ENCODE assay signal across 1 cellular context in the genomic region with DNA sequence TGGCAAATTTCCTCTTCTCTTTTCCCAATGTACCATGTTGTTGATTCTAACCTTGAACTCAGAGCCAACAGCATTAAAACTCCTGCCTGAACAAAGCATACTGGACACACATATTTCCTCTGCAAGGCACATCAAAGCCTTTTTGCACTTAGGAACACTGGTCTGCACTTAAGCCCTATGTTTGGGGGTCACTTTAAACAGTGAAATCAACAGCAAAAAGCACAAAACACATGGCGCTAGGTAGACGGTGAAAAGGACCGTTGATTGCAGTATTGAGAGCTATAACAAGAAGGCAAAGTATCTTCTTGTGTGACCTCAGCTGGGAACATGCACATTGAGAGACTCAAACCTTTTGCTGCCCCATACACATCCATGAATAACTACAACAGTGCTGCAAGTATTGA.
TF ChIP-seq lines count a peak whose summit lies in the region.

No MANE protein-coding gene starts in this region.

TF ChIP-seq in HepG2, 621 proteins besides CTCF, POLR2A, EP300 and RAD21 (continued from another document and continues in another):
- TF ChIP-seq, protein P1, sequence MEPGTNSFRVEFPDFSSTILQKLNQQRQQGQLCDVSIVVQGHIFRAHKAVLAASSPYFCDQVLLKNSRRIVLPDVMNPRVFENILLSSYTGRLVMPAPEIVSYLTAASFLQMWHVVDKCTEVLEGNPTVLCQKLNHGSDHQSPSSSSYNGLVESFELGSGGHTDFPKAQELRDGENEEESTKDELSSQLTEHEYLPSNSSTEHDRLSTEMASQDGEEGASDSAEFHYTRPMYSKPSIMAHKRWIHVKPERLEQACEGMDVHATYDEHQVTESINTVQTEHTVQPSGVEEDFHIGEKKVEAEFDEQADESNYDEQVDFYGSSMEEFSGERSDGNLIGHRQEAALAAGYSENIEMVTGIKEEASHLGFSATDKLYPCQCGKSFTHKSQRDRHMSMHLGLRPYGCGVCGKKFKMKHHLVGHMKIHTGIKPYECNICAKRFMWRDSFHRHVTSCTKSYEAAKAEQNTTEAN (CRISPR knock-in tag; conservative IDR thresholded peaks at IDR 0.05): peak; percentile 94
- TF ChIP-seq KAT2B (IDR thresholded peaks at IDR 0.05; ENCODE audit: borderline replicate concordance, low read depth, low read length): no peak
- no peak for TF ChIP-seq ZNF773 (CRISPR knock-in tag; IDR thresholded peaks at IDR 0.05; ENCODE audit: borderline replicate concordance)
- TF ChIP-seq JUNB (CRISPR knock-in tag; IDR thresholded peaks at IDR 0.05; ENCODE audit: borderline replicate concordance): no peak
- TF ChIP-seq, protein P2, sequence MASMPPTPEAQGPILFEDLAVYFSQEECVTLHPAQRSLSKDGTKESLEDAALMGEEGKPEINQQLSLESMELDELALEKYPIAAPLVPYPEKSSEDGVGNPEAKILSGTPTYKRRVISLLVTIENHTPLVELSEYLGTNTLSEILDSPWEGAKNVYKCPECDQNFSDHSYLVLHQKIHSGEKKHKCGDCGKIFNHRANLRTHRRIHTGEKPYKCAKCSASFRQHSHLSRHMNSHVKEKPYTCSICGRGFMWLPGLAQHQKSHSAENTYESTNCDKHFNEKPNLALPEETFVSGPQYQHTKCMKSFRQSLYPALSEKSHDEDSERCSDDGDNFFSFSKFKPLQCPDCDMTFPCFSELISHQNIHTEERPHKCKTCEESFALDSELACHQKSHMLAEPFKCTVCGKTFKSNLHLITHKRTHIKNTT (CRISPR knock-in tag; IDR thresholded peaks at IDR 0.05): no peak
- peak; percentile 60; the same call in 1 of the 2 replicates for TF ChIP-seq YEATS4 (CRISPR knock-in tag; IDR thresholded peaks at IDR 0.05; ENCODE audit: borderline replicate concordance)
- no peak for TF ChIP-seq ZNF605 (CRISPR knock-in tag; IDR thresholded peaks at IDR 0.05)
- TF ChIP-seq ZNF383 (CRISPR knock-in tag; IDR thresholded peaks at IDR 0.05; ENCODE audit: borderline replicate concordance): no peak
- 0 out of 2 replicates have a peak, but pooled peaks have one; percentile 11 for TF ChIP-seq ZNF772 (CRISPR knock-in tag; IDR thresholded peaks at IDR 0.05)
- no peak for TF ChIP-seq MAZ (IDR thresholded peaks at IDR 0.05; ENCODE audit: borderline replicate concordance, low read depth, low read length)
- no peak for TF ChIP-seq MAZ (CRISPR knock-in tag; IDR thresholded peaks at IDR 0.05; ENCODE audit: low read depth)
- TF ChIP-seq LCORL (IDR thresholded peaks at IDR 0.05): peak; percentile 75
- TF ChIP-seq LCORL (CRISPR knock-in tag; IDR thresholded peaks at IDR 0.05): peak; percentile 95
- no peak for TF ChIP-seq ZFY (CRISPR knock-in tag; IDR thresholded peaks at IDR 0.05)
- no peak for TF ChIP-seq NFYB (CRISPR knock-in tag; IDR thresholded peaks at IDR 0.05)
- TF ChIP-seq SMAD1 (CRISPR knock-in tag; IDR thresholded peaks at IDR 0.05; ENCODE audit: borderline replicate concordance, low read depth): no peak
- TF ChIP-seq THYN1 (CRISPR knock-in tag; IDR thresholded peaks at IDR 0.05; ENCODE audit: borderline replicate concordance, low read depth): no peak
- TF ChIP-seq U2AF1 (optimal IDR thresholded peaks at IDR 0.05; ENCODE audit: low read depth, low read length): no peak
- TF ChIP-seq, protein P3, sequence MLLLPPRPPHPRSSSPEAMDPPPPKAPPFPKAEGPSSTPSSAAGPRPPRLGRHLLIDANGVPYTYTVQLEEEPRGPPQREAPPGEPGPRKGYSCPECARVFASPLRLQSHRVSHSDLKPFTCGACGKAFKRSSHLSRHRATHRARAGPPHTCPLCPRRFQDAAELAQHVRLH (CRISPR knock-in tag; IDR thresholded peaks at IDR 0.05; ENCODE audit: borderline replicate concordance, low read depth): peak; percentile 60; the same call in 1 of the 2 replicates
- TF ChIP-seq MZF1 (CRISPR knock-in tag; IDR thresholded peaks at IDR 0.05; ENCODE audit: borderline replicate concordance): no peak
- peak; percentile 50; the same call in 1 of the 2 replicates for TF ChIP-seq ZNF792 (CRISPR knock-in tag; IDR thresholded peaks at IDR 0.05)
- TF ChIP-seq, protein P4, sequence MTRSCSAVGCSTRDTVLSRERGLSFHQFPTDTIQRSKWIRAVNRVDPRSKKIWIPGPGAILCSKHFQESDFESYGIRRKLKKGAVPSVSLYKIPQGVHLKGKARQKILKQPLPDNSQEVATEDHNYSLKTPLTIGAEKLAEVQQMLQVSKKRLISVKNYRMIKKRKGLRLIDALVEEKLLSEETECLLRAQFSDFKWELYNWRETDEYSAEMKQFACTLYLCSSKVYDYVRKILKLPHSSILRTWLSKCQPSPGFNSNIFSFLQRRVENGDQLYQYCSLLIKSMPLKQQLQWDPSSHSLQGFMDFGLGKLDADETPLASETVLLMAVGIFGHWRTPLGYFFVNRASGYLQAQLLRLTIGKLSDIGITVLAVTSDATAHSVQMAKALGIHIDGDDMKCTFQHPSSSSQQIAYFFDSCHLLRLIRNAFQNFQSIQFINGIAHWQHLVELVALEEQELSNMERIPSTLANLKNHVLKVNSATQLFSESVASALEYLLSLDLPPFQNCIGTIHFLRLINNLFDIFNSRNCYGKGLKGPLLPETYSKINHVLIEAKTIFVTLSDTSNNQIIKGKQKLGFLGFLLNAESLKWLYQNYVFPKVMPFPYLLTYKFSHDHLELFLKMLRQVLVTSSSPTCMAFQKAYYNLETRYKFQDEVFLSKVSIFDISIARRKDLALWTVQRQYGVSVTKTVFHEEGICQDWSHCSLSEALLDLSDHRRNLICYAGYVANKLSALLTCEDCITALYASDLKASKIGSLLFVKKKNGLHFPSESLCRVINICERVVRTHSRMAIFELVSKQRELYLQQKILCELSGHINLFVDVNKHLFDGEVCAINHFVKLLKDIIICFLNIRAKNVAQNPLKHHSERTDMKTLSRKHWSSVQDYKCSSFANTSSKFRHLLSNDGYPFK (CRISPR knock-in tag; IDR thresholded peaks at IDR 0.05; ENCODE audit: borderline replicate concordance): no peak
- no peak for TF ChIP-seq ZC3H4 (CRISPR knock-in tag; IDR thresholded peaks at IDR 0.05; ENCODE audit: borderline replicate concordance)
- TF ChIP-seq PRMT3 (CRISPR knock-in tag; IDR thresholded peaks at IDR 0.05; ENCODE audit: borderline replicate concordance, low read depth): no peak
- no peak for TF ChIP-seq IKZF4 (CRISPR knock-in tag; IDR thresholded peaks at IDR 0.05; ENCODE audit: borderline replicate concordance, low read depth, not compliant biosample characterization)
- TF ChIP-seq MBNL3 (CRISPR knock-in tag; conservative IDR thresholded peaks at IDR 0.05): no peak
- TF ChIP-seq RORA (CRISPR knock-in tag; IDR thresholded peaks at IDR 0.05): no peak
- no peak for TF ChIP-seq SMYD3 (CRISPR knock-in tag; IDR thresholded peaks at IDR 0.05)
- no peak for TF ChIP-seq ZSCAN12 (CRISPR knock-in tag; IDR thresholded peaks at IDR 0.05)
- no peak; the same call in 1 of the 2 replicates for TF ChIP-seq FOXC1 (CRISPR knock-in tag; IDR thresholded peaks at IDR 0.05; ENCODE audit: borderline replicate concordance)
- TF ChIP-seq ZBTB38 (CRISPR knock-in tag; IDR thresholded peaks at IDR 0.05): peak; percentile 70; the same call in 1 of the 2 replicates
- peak; percentile 49 for TF ChIP-seq SMC3 (IDR thresholded peaks at IDR 0.05; ENCODE audit: low read length)
- TF ChIP-seq NFIC (IDR thresholded peaks at IDR 0.05; ENCODE audit: low read length): peak; percentile 80
- TF ChIP-seq, protein P5, sequence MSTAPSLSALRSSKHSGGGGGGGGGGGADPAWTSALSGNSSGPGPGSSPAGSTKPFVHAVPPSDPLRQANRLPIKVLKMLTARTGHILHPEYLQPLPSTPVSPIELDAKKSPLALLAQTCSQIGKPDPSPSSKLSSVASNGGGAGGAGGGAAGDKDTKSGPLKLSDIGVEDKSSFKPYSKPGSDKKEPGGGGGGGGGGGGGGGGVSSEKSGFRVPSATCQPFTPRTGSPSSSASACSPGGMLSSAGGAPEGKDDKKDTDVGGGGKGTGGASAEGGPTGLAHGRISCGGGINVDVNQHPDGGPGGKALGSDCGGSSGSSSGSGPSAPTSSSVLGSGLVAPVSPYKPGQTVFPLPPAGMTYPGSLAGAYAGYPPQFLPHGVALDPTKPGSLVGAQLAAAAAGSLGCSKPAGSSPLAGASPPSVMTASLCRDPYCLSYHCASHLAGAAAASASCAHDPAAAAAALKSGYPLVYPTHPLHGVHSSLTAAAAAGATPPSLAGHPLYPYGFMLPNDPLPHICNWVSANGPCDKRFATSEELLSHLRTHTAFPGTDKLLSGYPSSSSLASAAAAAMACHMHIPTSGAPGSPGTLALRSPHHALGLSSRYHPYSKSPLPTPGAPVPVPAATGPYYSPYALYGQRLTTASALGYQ (CRISPR knock-in tag; IDR thresholded peaks at IDR 0.05): peak; percentile 92
- TF ChIP-seq RELA (CRISPR knock-in tag; IDR thresholded peaks at IDR 0.05): no peak
- TF ChIP-seq SOX13 (IDR thresholded peaks at IDR 0.05): peak; percentile 91
- peak in 1 of 2 experiments; percentile 99; a peak in 2 of 4 replicates for TF ChIP-seq SOX13 (CRISPR knock-in tag; conservative IDR thresholded peaks at IDR 0.05 in 1 of 2, IDR thresholded peaks at IDR 0.05 in 1 of 2)
- TF ChIP-seq GFI1 (CRISPR knock-in tag; IDR thresholded peaks at IDR 0.05; ENCODE audit: borderline replicate concordance): peak; percentile 69; the same call in 1 of the 2 replicates
- TF ChIP-seq, protein P6, sequence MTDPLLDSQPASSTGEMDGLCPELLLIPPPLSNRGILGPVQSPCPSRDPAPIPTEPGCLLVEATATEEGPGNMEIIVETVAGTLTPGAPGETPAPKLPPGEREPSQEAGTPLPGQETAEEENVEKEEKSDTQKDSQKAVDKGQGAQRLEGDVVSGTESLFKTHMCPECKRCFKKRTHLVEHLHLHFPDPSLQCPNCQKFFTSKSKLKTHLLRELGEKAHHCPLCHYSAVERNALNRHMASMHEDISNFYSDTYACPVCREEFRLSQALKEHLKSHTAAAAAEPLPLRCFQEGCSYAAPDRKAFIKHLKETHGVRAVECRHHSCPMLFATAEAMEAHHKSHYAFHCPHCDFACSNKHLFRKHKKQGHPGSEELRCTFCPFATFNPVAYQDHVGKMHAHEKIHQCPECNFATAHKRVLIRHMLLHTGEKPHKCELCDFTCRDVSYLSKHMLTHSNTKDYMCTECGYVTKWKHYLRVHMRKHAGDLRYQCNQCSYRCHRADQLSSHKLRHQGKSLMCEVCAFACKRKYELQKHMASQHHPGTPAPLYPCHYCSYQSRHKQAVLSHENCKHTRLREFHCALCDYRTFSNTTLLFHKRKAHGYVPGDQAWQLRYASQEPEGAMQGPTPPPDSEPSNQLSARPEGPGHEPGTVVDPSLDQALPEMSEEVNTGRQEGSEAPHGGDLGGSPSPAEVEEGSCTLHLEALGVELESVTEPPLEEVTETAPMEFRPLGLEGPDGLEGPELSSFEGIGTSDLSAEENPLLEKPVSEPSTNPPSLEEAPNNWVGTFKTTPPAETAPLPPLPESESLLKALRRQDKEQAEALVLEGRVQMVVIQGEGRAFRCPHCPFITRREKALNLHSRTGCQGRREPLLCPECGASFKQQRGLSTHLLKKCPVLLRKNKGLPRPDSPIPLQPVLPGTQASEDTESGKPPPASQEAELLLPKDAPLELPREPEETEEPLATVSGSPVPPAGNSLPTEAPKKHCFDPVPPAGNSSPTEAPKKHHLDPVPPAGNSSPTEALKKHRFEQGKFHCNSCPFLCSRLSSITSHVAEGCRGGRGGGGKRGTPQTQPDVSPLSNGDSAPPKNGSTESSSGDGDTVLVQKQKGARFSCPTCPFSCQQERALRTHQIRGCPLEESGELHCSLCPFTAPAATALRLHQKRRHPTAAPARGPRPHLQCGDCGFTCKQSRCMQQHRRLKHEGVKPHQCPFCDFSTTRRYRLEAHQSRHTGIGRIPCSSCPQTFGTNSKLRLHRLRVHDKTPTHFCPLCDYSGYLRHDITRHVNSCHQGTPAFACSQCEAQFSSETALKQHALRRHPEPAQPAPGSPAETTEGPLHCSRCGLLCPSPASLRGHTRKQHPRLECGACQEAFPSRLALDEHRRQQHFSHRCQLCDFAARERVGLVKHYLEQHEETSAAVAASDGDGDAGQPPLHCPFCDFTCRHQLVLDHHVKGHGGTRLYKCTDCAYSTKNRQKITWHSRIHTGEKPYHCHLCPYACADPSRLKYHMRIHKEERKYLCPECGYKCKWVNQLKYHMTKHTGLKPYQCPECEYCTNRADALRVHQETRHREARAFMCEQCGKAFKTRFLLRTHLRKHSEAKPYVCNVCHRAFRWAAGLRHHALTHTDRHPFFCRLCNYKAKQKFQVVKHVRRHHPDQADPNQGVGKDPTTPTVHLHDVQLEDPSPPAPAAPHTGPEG (CRISPR knock-in tag; IDR thresholded peaks at IDR 0.05): no peak
- TF ChIP-seq REXO4 (CRISPR knock-in tag; IDR thresholded peaks at IDR 0.05; ENCODE audit: borderline replicate concordance): no peak
- TF ChIP-seq SP4 (CRISPR knock-in tag; IDR thresholded peaks at IDR 0.05): no peak
- TF ChIP-seq FOXO1 (CRISPR knock-in tag; IDR thresholded peaks at IDR 0.05): peak; percentile 98
- peak; percentile 49; the same call in 1 of the 2 replicates for TF ChIP-seq ZNF460 (CRISPR knock-in tag; IDR thresholded peaks at IDR 0.05; ENCODE audit: borderline replicate concordance)
- TF ChIP-seq ZNF660 (CRISPR knock-in tag; IDR thresholded peaks at IDR 0.05; ENCODE audit: borderline replicate concordance, low read depth): no peak
- TF ChIP-seq ARNT (IDR thresholded peaks at IDR 0.05): no peak
- no peak for TF ChIP-seq ZNF160 (CRISPR knock-in tag; IDR thresholded peaks at IDR 0.05)
- TF ChIP-seq NCOA5 (CRISPR knock-in tag; IDR thresholded peaks at IDR 0.05): no peak
- no peak for TF ChIP-seq SRSF1 (optimal IDR thresholded peaks at IDR 0.05; ENCODE audit: low read depth, low read length)
- TF ChIP-seq CBFB (CRISPR knock-in tag; IDR thresholded peaks at IDR 0.05): peak; percentile 39; the same call in 1 of the 2 replicates
- TF ChIP-seq, protein P7, sequence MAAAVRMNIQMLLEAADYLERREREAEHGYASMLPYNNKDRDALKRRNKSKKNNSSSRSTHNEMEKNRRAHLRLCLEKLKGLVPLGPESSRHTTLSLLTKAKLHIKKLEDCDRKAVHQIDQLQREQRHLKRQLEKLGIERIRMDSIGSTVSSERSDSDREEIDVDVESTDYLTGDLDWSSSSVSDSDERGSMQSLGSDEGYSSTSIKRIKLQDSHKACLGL (CRISPR knock-in tag; IDR thresholded peaks at IDR 0.05): no peak
- TF ChIP-seq SAFB2 (CRISPR knock-in tag; IDR thresholded peaks at IDR 0.05; ENCODE audit: borderline replicate concordance, low read depth): no peak
- 0 out of 2 replicates have a peak, but pooled peaks have one; percentile 50 for TF ChIP-seq ZNF546 (CRISPR knock-in tag; conservative IDR thresholded peaks at IDR 0.05)
- no peak for TF ChIP-seq CHCHD3 (CRISPR knock-in tag; IDR thresholded peaks at IDR 0.05)
- no peak for TF ChIP-seq ZNF549 (CRISPR knock-in tag; IDR thresholded peaks at IDR 0.05)
- TF ChIP-seq, protein P8, sequence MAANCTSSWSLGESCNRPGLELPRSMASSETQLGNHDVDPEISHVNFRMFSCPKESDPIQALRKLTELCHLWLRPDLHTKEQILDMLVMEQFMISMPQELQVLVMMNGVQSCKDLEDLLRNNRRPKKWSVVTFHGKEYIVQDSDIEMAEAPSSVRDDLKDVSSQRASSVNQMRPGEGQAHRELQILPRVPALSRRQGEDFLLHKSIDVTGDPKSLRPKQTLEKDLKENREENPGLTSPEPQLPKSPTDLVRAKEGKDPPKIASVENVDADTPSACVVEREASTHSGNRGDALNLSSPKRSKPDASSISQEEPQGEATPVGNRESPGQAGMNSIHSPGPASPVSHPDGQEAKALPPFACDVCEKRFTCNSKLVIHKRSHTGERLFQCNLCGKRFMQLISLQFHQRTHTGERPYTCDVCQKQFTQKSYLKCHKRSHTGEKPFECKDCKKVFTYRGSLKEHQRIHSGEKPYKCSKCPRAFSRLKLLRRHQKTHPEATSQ (CRISPR knock-in tag; IDR thresholded peaks at IDR 0.05; ENCODE audit: borderline replicate concordance): no peak
- no peak; the same call in 1 of the 2 replicates for TF ChIP-seq CHD2 (IDR thresholded peaks at IDR 0.05; ENCODE audit: low read depth, low read length)
- TF ChIP-seq ETV6 (CRISPR knock-in tag; conservative IDR thresholded peaks at IDR 0.05): no peak
- TF ChIP-seq CCAR2 (optimal IDR thresholded peaks at IDR 0.05; ENCODE audit: low read depth, low read length): no peak
